Comparison of ENCODE assay signal across 9 cellular contexts in the genomic region with DNA sequence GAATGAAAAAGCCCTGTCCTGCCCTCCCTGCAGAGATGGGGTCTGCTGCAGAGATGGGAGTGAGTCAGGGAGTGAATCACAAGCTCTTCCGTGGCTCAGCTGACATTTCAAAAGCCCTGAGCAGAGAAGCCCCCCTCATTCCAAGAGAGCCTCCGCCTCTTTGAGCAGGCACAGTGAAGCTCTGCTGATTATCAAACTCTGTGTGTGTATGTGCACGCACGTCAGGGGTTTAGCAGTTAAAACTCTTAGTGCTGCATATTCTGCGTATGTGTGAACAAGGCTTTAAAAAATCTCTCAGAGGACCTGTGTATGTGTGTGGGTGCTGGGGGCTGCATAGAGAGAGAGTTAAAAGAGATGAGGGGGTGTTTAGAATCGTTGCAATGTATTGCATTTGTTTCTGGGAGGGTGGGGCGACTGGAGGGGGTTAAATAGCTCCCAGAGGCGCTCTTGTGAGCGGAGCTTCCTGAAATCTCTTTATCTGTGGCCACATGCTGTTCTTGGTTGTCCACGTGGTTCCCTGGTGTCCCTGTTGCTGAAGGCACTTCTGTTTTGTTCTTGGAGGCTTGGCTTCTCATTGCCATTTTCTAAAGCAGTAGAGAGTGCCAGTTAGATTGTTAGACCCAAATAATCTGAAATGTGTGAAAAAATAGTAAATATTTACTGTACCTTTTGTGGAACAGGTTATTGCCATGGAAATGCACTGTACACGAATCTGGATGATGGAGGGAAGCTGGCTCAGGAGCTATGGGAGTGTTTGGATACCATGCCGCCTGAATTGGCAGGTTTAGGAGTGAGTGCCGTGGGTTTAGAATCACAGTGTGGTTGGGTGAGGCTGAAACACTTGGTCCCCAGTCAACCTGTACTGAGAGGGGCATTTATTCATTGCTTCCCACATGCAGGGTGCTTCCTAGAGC.
A peak's percentile ranks its signal among the peaks of the same experiment; 100 is the strongest.
DNase-seq lines count a peak whose midpoint lies in the region; ATAC-seq and TF ChIP-seq lines count a peak whose summit lies in the region.
"Had no signal": no experiment of that assay in that cellular context is flagged by ENCODE, and none has a peak within 500 bp of the region (broad histone marks: within the 10 kb centered on the region; RNA-seq: fewer than 3 reads in every experiment).

No MANE protein-coding gene starts in this region.

- no peaks in the 10 kb centered on the region for H3K36me3 Mint-ChIP-seq in immature natural killer cell
- peaks cover 15% of the 10 kb centered on the region for H3K36me3 Mint-ChIP-seq in stimulated activated naive CD8-positive, alpha-beta T cell treated with anti-CD3 and anti-CD28 coated beads, Interleukin-15, Interleukin-2, amounts not matched to agents 100 ng/mL and 50 ng/mL, for 24 hours (ENCODE audit: low read depth)

- no peak for TF ChIP-seq CTCF in left ventricle myocardium inferior (IDR thresholded peaks at IDR 0.05; ENCODE audit: borderline replicate concordance)

- intact Hi-C loops in left cardiac atrium (cut with DNase I): no loop called here
- intact Hi-C loops in left ventricle myocardium inferior (cut with micrococcal nuclease): no loop called here

- DNase-seq in left cardiac atrium (no peak), left ventricle myocardium inferior (no peak), immature natural killer cell (no peak), mesenteric fat pad (ENCODE audit: low spot score) (no peak), COLO668 (lab: John Stamatoyannopoulos, UW; ENCODE audit: unreplicated experiment) (no peak)
- DNase-seq in activated T-cell treated with anti-CD3 and anti-CD28 coated beads, Interleukin-2, amount 50 U/mL, for 1 hour: peak; percentile 34

- H3K4me3 Mint-ChIP-seq in immature natural killer cell: peak overlapping the region; percentile 13 to 68 (median 58)
- H3K4me3 Mint-ChIP-seq in stimulated activated naive CD8-positive, alpha-beta T cell treated with anti-CD3 and anti-CD28 coated beads, Interleukin-15, Interleukin-2, amounts not matched to agents 100 ng/mL and 50 ng/mL, for 24 hours: peak overlapping the region; percentile 67

- H3K27me3 Mint-ChIP-seq in immature natural killer cell (ENCODE audit: low read depth in 3 of 3): peaks cover 2 to 5% (median 2%) of the 10 kb centered on the region in 3 donors
- H3K27me3 Mint-ChIP-seq in stimulated activated naive CD8-positive, alpha-beta T cell treated with anti-CD3 and anti-CD28 coated beads, Interleukin-15, Interleukin-2, amounts not matched to agents 100 ng/mL and 50 ng/mL, for 24 hours: no peaks in the 10 kb centered on the region

- H3K27me3 ChIP-seq in left ventricle myocardium inferior (ENCODE audit: low read depth): peaks cover 66% of the 10 kb centered on the region

- H3K4me1 ChIP-seq in left ventricle myocardium inferior: no peaks in the 10 kb centered on the region

- H3K9me3 Mint-ChIP-seq in immature natural killer cell: no peaks in the 10 kb centered on the region
- H3K9me3 Mint-ChIP-seq in stimulated activated naive CD8-positive, alpha-beta T cell treated with anti-CD3 and anti-CD28 coated beads, Interleukin-15, Interleukin-2, amounts not matched to agents 100 ng/mL and 50 ng/mL, for 24 hours: no peaks in the 10 kb centered on the region

- H3K27ac ChIP-seq in left ventricle myocardium inferior (replicated peaks): no peak overlapping the region

- ATAC-seq in left cardiac atrium: peak; percentile 47 to 48
- no peak for ATAC-seq in GM18520 (IDR thresholded peaks at IDR 0.05; ENCODE audit: unreplicated experiment)
- ATAC-seq: mucosa of descending colon had no signal

- no peaks in the 10 kb centered on the region for H3K9me3 ChIP-seq in left ventricle myocardium inferior (replicated peaks)
- H3K9me3 ChIP-seq: mucosa of descending colon had no signal

- H3K4me1 Mint-ChIP-seq in immature natural killer cell: peaks cover 71 to 83% of the 10 kb centered on the region in 2 donors
- H3K4me1 Mint-ChIP-seq in stimulated activated naive CD8-positive, alpha-beta T cell treated with anti-CD3 and anti-CD28 coated beads, Interleukin-15, Interleukin-2, amounts not matched to agents 100 ng/mL and 50 ng/mL, for 24 hours (ENCODE audit: low read depth): peaks cover 96% of the 10 kb centered on the region

- peak overlapping the region; percentile 7 to 80 (median 50) for H3K27ac Mint-ChIP-seq in immature natural killer cell
- peak overlapping the region; percentile 89 for H3K27ac Mint-ChIP-seq in stimulated activated naive CD8-positive, alpha-beta T cell treated with anti-CD3 and anti-CD28 coated beads, Interleukin-15, Interleukin-2, amounts not matched to agents 100 ng/mL and 50 ng/mL, for 24 hours

- H3K4me3 ChIP-seq in left ventricle myocardium inferior: no peak overlapping the region
- H3K4me3 ChIP-seq: mucosa of descending colon had no signal

- no peaks in the 10 kb centered on the region for H3K36me3 ChIP-seq in left ventricle myocardium inferior
